In the genomic region with DNA sequence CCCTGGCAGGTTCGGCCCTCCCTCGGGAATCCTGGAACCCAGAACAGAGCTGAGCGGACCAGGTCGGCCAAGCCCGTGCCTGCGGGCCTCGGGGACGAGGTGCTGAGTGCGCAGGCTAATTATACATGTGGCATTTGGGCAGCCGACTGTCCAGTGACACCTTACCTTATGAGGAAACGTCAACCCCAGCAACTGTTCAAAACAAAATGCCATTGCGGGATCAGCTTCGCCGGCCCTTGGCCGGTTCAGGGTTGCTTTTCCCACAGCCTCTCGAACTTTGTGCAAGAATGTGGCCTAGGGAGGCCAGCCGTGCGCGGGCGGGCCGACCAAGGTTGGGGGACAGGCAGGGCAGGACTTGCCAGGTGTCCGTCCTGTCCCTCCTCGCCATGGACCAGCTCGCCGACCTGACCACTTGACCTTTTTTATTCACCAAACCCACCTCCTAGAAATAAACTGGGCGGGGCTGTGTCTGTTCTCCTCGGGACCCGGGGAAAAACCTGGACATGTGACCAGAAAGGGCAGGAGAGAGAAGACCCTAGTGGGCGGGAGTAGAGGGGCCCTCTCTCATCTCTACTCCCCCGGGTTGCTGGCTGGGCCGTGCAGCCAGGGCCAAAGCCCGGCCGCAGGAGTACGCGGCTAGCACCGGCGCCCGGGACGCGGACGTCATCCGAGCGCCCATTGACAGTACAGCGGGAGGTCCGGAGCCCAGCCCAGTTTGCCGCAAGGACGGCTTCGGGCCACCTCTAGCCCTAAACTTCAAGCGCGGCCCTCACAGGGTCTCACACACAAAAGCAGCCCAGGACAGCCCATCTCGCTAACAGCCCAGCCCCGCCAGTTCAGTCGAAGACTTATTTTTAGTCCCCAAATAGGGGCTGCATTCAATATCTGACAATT, we compare ENCODE assay signal across 9 cellular contexts.
DNase-seq lines count a peak whose midpoint lies in the region; ATAC-seq and TF ChIP-seq lines count a peak whose summit lies in the region.
"Had no signal": no experiment of that assay in that cellular context is flagged by ENCODE, and none has a peak within 500 bp of the region (broad histone marks: within the 10 kb centered on the region; RNA-seq: fewer than 3 reads in every experiment).

No MANE protein-coding gene starts in this region.

- TF ChIP-seq EP300 in SK-N-SH (IDR thresholded peaks at IDR 0.05; ENCODE audit: borderline replicate concordance in 1 of 2, low read depth in 1 of 2, low read length in 1 of 2) = no peak

- POLR2A ChIA-PET in SK-N-SH (lab: Yijun Ruan, JAX) = interaction anchor here (1.5 kb wide), 1 partner anchor 761 kb away, joined by 4 read pairs; no protein-coding TSS in a partner anchor

- CTCF ChIA-PET in SK-N-SH (lab: Yijun Ruan, JAX) = interaction anchor here (0.9 to 6.4 kb wide), 8 partner anchors 11 to 1277 kb away, joined by 3 to 37 read pairs (median 4); no protein-coding TSS in a partner anchor

- no peak overlapping the region for H3K9ac ChIP-seq in SK-N-SH

- ATAC-seq in SK-N-SH treated with all-trans-retinoic acid at 6 μM for 48 hours = no peak
- ATAC-seq in gastrocnemius medialis = peak; percentile 48 to 50
- ATAC-seq in GM18858 (IDR thresholded peaks at IDR 0.05; ENCODE audit: unreplicated experiment) = no peak
- ATAC-seq in HG03457 (IDR thresholded peaks at IDR 0.05; ENCODE audit: unreplicated experiment) = no peak

- 79% methylated on average over 28 of the region's 53 CpGs for WGBS in SK-N-SH (ENCODE audit: low lambda C conversion rate)

- peak; percentile 79 to 85 for TF ChIP-seq POLR2A in gastrocnemius medialis (IDR thresholded peaks at IDR 0.05)

- intact Hi-C loops in gastrocnemius medialis (cut with DNase I; ENCODE audit: low total_unique reads) = loop anchor here (2.0 to 10.0 kb wide), 4 partner anchors 91 to 1111 kb away; partner anchors contain the start of gene MYOD1

- H3K4me1 ChIP-seq in SK-N-SH (ENCODE audit: control insufficient read depth in 1 of 2, insufficient read depth in 2 of 2, low read depth in 1 of 2, low read length in 1 of 2) = peaks cover 0 to 19% of the 10 kb centered on the region in 2 experiments; a peak in 2 of 4 replicates
- H3K4me1 ChIP-seq in gastrocnemius medialis = peaks cover 18 to 50% of the 10 kb centered on the region in 2 donors

- peaks cover 44% of the 10 kb centered on the region for H3K27me3 ChIP-seq in SK-N-SH (ENCODE audit: insufficient read depth)
- no peaks in the 10 kb centered on the region for H3K27me3 ChIP-seq in gastrocnemius medialis

- H3K79me2 ChIP-seq in SK-N-SH (ENCODE audit: insufficient read depth) = no peaks in the 10 kb centered on the region

- peak overlapping the region; percentile 74; the same call in 1 of the 2 replicates for H2AFZ ChIP-seq in SK-N-SH (ENCODE audit: low read depth)

- H4K20me1 ChIP-seq in SK-N-SH (ENCODE audit: insufficient read depth) = no peaks in the 10 kb centered on the region

- H3K9me3 ChIP-seq in SK-N-SH (no peaks in the 10 kb centered on the region), gastrocnemius medialis (no peaks in the 10 kb centered on the region)

- H3K9me2 ChIP-seq in SK-N-SH = no peaks in the 10 kb centered on the region

- in situ Hi-C loops in astrocyte of the cerebellum (cut with HindIII; ENCODE audit: low sequenced_read_pairs) (loop anchor here (25.0 kb wide), 1 partner anchor 817 kb away; no protein-coding TSS in a partner anchor), gastrocnemius medialis (cut with MboI; ENCODE audit: low sequenced_read_pairs in 4 of 4) (loop anchor here (10.0 to 25.0 kb wide), 11 partner anchors 409 to 967 kb away; no protein-coding TSS in a partner anchor)

- peaks cover 4% of the 10 kb centered on the region for H3F3A ChIP-seq in SK-N-SH (replicated peaks; ENCODE audit: insufficient read depth)

- DNase-seq in SK-N-SH (peak; percentile 65), astrocyte of the cerebellum (ENCODE audit: low read depth) (no peak), gastrocnemius medialis (peak; percentile 83 to 87), hippocampal formation (lab: John Stamatoyannopoulos, UW) (no peak)
- DNase-seq: DND-41 had no signal

- no peak for TF ChIP-seq RAD21 in SK-N-SH (IDR thresholded peaks at IDR 0.05; ENCODE audit: low read length)

- H3K27ac ChIP-seq in SK-N-SH (ENCODE audit: low read depth in 2 of 2, low read length in 1 of 2) = no peak overlapping the region
- peak overlapping the region; percentile 91 to 99 (median 96) for H3K27ac ChIP-seq in gastrocnemius medialis

- H3K4me2 ChIP-seq in SK-N-SH = peak overlapping the region; percentile 79

- H3K36me3 ChIP-seq in SK-N-SH (replicated peaks in 1 of 2; ENCODE audit: control insufficient read depth in 1 of 2, insufficient read depth in 2 of 2, low read length in 1 of 2) = no peaks in the 10 kb centered on the region
- H3K36me3 ChIP-seq in gastrocnemius medialis = no peaks in the 10 kb centered on the region

- H3K4me3 ChIP-seq in SK-N-SH (ENCODE audit: low read depth in 2 of 2, low read length in 1 of 2) (peak overlapping the region; percentile 62 to 73), astrocyte of the cerebellum (ENCODE audit: low read depth, low read length) (peak overlapping the region; percentile 73), iPS-11a (ENCODE audit: low read depth, low read length) (peak overlapping the region; percentile 25), gastrocnemius medialis (peak overlapping the region; percentile 70 to 98 (median 94))

- no peak for TF ChIP-seq CTCF in SK-N-SH (IDR thresholded peaks at IDR 0.05)
- TF ChIP-seq CTCF in astrocyte of the cerebellum (IDR thresholded peaks at IDR 0.05; ENCODE audit: low read depth, low read length, missing control alignments) = no peak
- no peak for TF ChIP-seq CTCF in gastrocnemius medialis (IDR thresholded peaks at IDR 0.05 in 4 of 5, conservative IDR thresholded peaks at IDR 0.05 in 1 of 5)

TF ChIP-seq in SK-N-SH, 30 proteins besides CTCF, POLR2A, EP300 and RAD21:
- TF ChIP-seq TEAD4 (IDR thresholded peaks at IDR 0.05; ENCODE audit: borderline replicate concordance, insufficient read depth) (no peak), IRF3 (IDR thresholded peaks at IDR 0.05; ENCODE audit: low read depth, low read length) (no peak)
TF ChIP-seq in SK-N-SH: peak in this region for 0.

TF ChIP-seq in SK-N-SH treated with all-trans-retinoic acid at 6 μM for 48 hours, 23 proteins besides CTCF, POLR2A, EP300 and RAD21:
- TF ChIP-seq ZFP30 (CRISPR knock-in tag; IDR thresholded peaks at IDR 0.05) (no peak), ARNTL (CRISPR knock-in tag; IDR thresholded peaks at IDR 0.05; ENCODE audit: borderline replicate concordance, low read depth) (no peak), TSHZ2 (CRISPR knock-in tag; IDR thresholded peaks at IDR 0.05) (no peak), ZNF8 (CRISPR knock-in tag; IDR thresholded peaks at IDR 0.05) (no peak), SNAI2 (CRISPR knock-in tag; IDR thresholded peaks at IDR 0.05) (no peak), GLIS3 (CRISPR knock-in tag; IDR thresholded peaks at IDR 0.05) (no peak), TCF4 (CRISPR knock-in tag; IDR thresholded peaks at IDR 0.05; ENCODE audit: borderline replicate concordance) (no peak), TOX (CRISPR knock-in tag; IDR thresholded peaks at IDR 0.05; ENCODE audit: borderline replicate concordance) (no peak)
- TF ChIP-seq, protein P1, sequence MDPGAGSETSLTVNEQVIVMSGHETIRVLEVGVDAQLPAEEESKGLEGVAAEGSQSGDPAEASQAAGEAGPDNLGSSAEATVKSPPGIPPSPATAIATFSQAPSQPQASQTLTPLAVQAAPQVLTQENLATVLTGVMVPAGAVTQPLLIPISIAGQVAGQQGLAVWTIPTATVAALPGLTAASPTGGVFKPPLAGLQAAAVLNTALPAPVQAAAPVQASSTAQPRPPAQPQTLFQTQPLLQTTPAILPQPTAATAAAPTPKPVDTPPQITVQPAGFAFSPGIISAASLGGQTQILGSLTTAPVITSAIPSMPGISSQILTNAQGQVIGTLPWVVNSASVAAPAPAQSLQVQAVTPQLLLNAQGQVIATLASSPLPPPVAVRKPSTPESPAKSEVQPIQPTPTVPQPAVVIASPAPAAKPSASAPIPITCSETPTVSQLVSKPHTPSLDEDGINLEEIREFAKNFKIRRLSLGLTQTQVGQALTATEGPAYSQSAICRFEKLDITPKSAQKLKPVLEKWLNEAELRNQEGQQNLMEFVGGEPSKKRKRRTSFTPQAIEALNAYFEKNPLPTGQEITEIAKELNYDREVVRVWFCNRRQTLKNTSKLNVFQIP (CRISPR knock-in tag; IDR thresholded peaks at IDR 0.05; ENCODE audit: borderline replicate concordance, low read depth) = no peak

Comparison
In these comparisons a context has a peak if more than half of its experiments do, and no peak if none do; other contexts are left out.
1. DNase-seq: peak in SK-N-SH (single experiment) and gastrocnemius medialis (2 of 2); none in astrocyte of the cerebellum (single experiment) and hippocampal formation (0 of 2).
2. H3K27ac ChIP-seq: peak in gastrocnemius medialis (4 of 4); none in SK-N-SH (0 of 2).
3. H3K4me3 ChIP-seq: peak in every context shown above with its lines; median percentile 94 in gastrocnemius medialis; 73 in astrocyte of the cerebellum; 68 in SK-N-SH; 25 in iPS-11a.
4. ATAC-seq: peak in gastrocnemius medialis (2 of 2); none in SK-N-SH treated with all-trans-retinoic acid at 6 μM for 48 hours (single experiment), GM18858 (single experiment) and HG03457 (single experiment).